Comparison of ENCODE assay signal across 13 cellular contexts in genomic region chr9:20512636-20513035, GRCh38.
DNase-seq lines count a peak whose midpoint lies in the region; ATAC-seq lines count a peak whose summit lies in the region.
"Had no signal": no experiment of that assay in that cellular context is flagged by ENCODE, and none has a peak within 500 bp of the region (broad histone marks: within the 10 kb centered on the region; RNA-seq: fewer than 3 reads in every experiment).

No MANE protein-coding gene starts in this region.

- H3K9me3 Mint-ChIP-seq in T-cell: no peaks in the 10 kb centered on the region

- H3K27me3 Mint-ChIP-seq in T-cell: no peaks in the 10 kb centered on the region

- 65% methylated on average over 2 of the region's 2 CpGs for WGBS in mesenchymal stem cell

- peaks cover 30% of the 10 kb centered on the region for H3K79me1 ChIP-seq in mesenchymal stem cell (replicated peaks; ENCODE audit: low read length, poor library complexity, severe bottlenecking)

- DNase-seq in DMS53 (lab: John Stamatoyannopoulos, UW) (peak; percentile 30), DMS53 treated with DMSO at 0.1 percent for 48 hours (lab: John Stamatoyannopoulos, UW; ENCODE audit: unreplicated experiment) (no peak), ELR (ENCODE audit: low read depth) (peak; percentile 7), T-cell (no peak), mesenchymal stem cell (peak; percentile 25), SHP77 treated with DMSO at 0.1 percent for 48 hours (lab: John Stamatoyannopoulos, UW) (no peak), NCI-H526 treated with DMSO at 0.1 percent for 48 hours (lab: John Stamatoyannopoulos, UW) (no peak)
- DNase-seq: activated CD4-positive, alpha-beta T cell treated with anti-CD3 and anti-CD28 coated beads for 1 hour; NCI-H146; NCI-H774 had no signal

- H2BK120ac ChIP-seq in mesenchymal stem cell (ENCODE audit: low read depth, low read length): no peak overlapping the region

- H3K27ac Mint-ChIP-seq in T-cell: peak overlapping the region; percentile 33 to 46

- H3K36me3 ChIP-seq in mesenchymal stem cell (ENCODE audit: control insufficient read depth in 1 of 2, insufficient read depth in 2 of 2, low read depth in 1 of 2, low read length in 2 of 2): no peaks in the 10 kb centered on the region
- H3K36me3 ChIP-seq: neutrophil had no signal

- CTCF ChIA-PET in T-cell (lab: Charles Lee): interaction anchor here in 1 of 2 donors (0.5 kb wide), 1 partner anchor 96 kb away, joined by 3 read pairs; no protein-coding TSS in a partner anchor

- peaks cover 81 to 84% (median 83%) of the 10 kb centered on the region in 3 donors for H3K4me1 Mint-ChIP-seq in T-cell

- H3K27me3 ChIP-seq in mesenchymal stem cell (ENCODE audit: control insufficient read depth in 1 of 2, insufficient read depth in 1 of 2, low read length in 2 of 2): no peaks in the 10 kb centered on the region
- H3K27me3 ChIP-seq: neutrophil had no signal

- no peak overlapping the region for H4K91ac ChIP-seq in mesenchymal stem cell (ENCODE audit: low read length)

- H3K4me3 Mint-ChIP-seq in T-cell: peak overlapping the region in 1 of 3 donors; percentile 45

- H3K23ac ChIP-seq in mesenchymal stem cell (ENCODE audit: low read length in 2 of 2): no peak overlapping the region

- H3K4me3 ChIP-seq in mesenchymal stem cell (ENCODE audit: insufficient read depth in 1 of 2, low read depth in 1 of 2, low read length in 2 of 2): peak overlapping the region in 1 of 2 experiments; percentile 22

- H3K9me3 ChIP-seq in mesenchymal stem cell (ENCODE audit: control insufficient read depth, low read length): no peaks in the 10 kb centered on the region
- H3K9me3 ChIP-seq: neutrophil had no signal

- no peak overlapping the region for H3K14ac ChIP-seq in mesenchymal stem cell (ENCODE audit: low read length in 2 of 2)

- peak in 1 of 4 experiments; percentile 40 for ATAC-seq in T-cell (replicated peaks in 1 of 4)
- no peak for ATAC-seq in HG02610 (IDR thresholded peaks at IDR 0.05; ENCODE audit: unreplicated experiment)

- H2BK15ac ChIP-seq in mesenchymal stem cell (ENCODE audit: low read depth, poor library complexity, severe bottlenecking): no peak overlapping the region

- H2AK5ac ChIP-seq in mesenchymal stem cell (ENCODE audit: low read length, severe bottlenecking): no peak overlapping the region

- peaks cover 8% of the 10 kb centered on the region for H3K36me3 Mint-ChIP-seq in T-cell

- no peak overlapping the region for H3K9ac ChIP-seq in mesenchymal stem cell (ENCODE audit: low read length)

- H3K4me1 ChIP-seq in mesenchymal stem cell (ENCODE audit: control insufficient read depth, insufficient read depth, low read depth, low read length): peaks cover 4% of the 10 kb centered on the region

- no peak overlapping the region for H3K27ac ChIP-seq in mesenchymal stem cell (ENCODE audit: low read length, poor library complexity, severe bottlenecking)
- H3K27ac ChIP-seq: 22Rv1, neutrophil had no signal

- H3K18ac ChIP-seq in mesenchymal stem cell (ENCODE audit: low read depth in 1 of 2, low read length in 2 of 2): peak overlapping the region in 1 of 2 experiments; percentile 11

- H3K4ac ChIP-seq in mesenchymal stem cell (ENCODE audit: low read depth in 1 of 2, low read length in 2 of 2): no peak overlapping the region

- H4K8ac ChIP-seq in mesenchymal stem cell (ENCODE audit: low read length): no peak overlapping the region

- H2AFZ ChIP-seq in mesenchymal stem cell (ENCODE audit: low read depth, low read length): no peak overlapping the region

- POLR2A ChIA-PET in T-cell (lab: Charles Lee): interaction anchor here in 1 of 2 donors (0.6 kb wide), 1 partner anchor 30 kb away, joined by 3 read pairs; no protein-coding TSS in a partner anchor

- H3K4me2 ChIP-seq in mesenchymal stem cell (ENCODE audit: low read length, poor library complexity, severe bottlenecking): no peak overlapping the region

- H2BK5ac ChIP-seq in mesenchymal stem cell (ENCODE audit: low read depth, low read length, poor library complexity, severe bottlenecking): no peak overlapping the region

- no peak overlapping the region for H2BK12ac ChIP-seq in mesenchymal stem cell (ENCODE audit: low read length in 2 of 2)

Comparison
In these comparisons a context has a peak if more than half of its experiments do, and no peak if none do; other contexts are left out.
1. DNase-seq: peak in DMS53 (single experiment), ELR (single experiment) and mesenchymal stem cell (single experiment); none in DMS53 treated with DMSO at 0.1 percent for 48 hours (single experiment), T-cell (0 of 34), SHP77 treated with DMSO at 0.1 percent for 48 hours (single experiment) and NCI-H526 treated with DMSO at 0.1 percent for 48 hours (single experiment).